ENCODE assay signal across 9 cellular contexts in genomic region chr11:64762916-64763803, GRCh38. TPM values are rescaled to one million over a fixed set of nuclear protein-coding genes. Genes with fewer than 3 reads are reported as not detected.
DNase-seq lines count a peak whose midpoint lies in the region; ATAC-seq and TF ChIP-seq lines count a peak whose summit lies in the region.
"Had no signal": no experiment of that assay in that cellular context is flagged by ENCODE, and none has a peak within 500 bp of the region (broad histone marks: within the 10 kb centered on the region; RNA-seq: fewer than 3 reads in every experiment).

No MANE protein-coding gene starts in this region.

- TF ChIP-seq CTCF in body of pancreas (IDR thresholded peaks at IDR 0.05) (no peak), left lung (IDR thresholded peaks at IDR 0.05) (no peak), tibial artery (IDR thresholded peaks at IDR 0.05) (no peak)

- H3K4me3 ChIP-seq in body of pancreas (no peak overlapping the region), left lung (no peak overlapping the region), tibial artery (no peak overlapping the region)

- H3K9me3 ChIP-seq in body of pancreas (no peaks in the 10 kb centered on the region), left lung (no peaks in the 10 kb centered on the region), tibial artery (no peaks in the 10 kb centered on the region)

- no peak for TF ChIP-seq POLR2A in body of pancreas (IDR thresholded peaks at IDR 0.05)

- DNase-seq in EH (ENCODE audit: low read depth) (peak; percentile 80), NCI-H146 (lab: John Stamatoyannopoulos, UW) (peak; percentile 67), body of pancreas (peak in 1 of 4 donors; percentile 8), left lung (peak; percentile 17 to 50), tibial artery (peak; percentile 19 to 63)
- DNase-seq in NK-92 treated with Interleukin-12 subunit alpha and Interleukin-12 subunit beta, amount 100 ng/mL, for 24 hours (lab: John Stamatoyannopoulos, UW) = no peak
- no peak for DNase-seq in activated CD4-positive, alpha-beta T cell treated with anti-CD3 and anti-CD28 coated beads, Interleukin-2, amount 50 U/mL, for 1 hour

- H3K4me1 ChIP-seq in body of pancreas (peaks cover 9% of the 10 kb centered on the region), left lung (peaks cover 0 to 65% of the 10 kb centered on the region in 2 donors), tibial artery (peaks cover 8 to 81% (median 63%) of the 10 kb centered on the region in 4 donors)

- H3K27me3 ChIP-seq in body of pancreas (no peaks in the 10 kb centered on the region), left lung (no peaks in the 10 kb centered on the region), tibial artery (no peaks in the 10 kb centered on the region)

- intact Hi-C loops in body of pancreas (cut with DNase I) (no loop called here), left lung (cut with DNase I) (no loop called here), tibial artery (cut with DNase I; ENCODE audit: low total_unique reads) (no loop called here)

- H3K36me3 ChIP-seq in body of pancreas (replicated peaks in 1 of 2; ENCODE audit: insufficient read depth in 1 of 2, low read depth in 2 of 2) = peaks cover 23 to 36% of the 10 kb centered on the region in 2 donors
- peaks cover 14 to 63% of the 10 kb centered on the region in 2 donors for H3K36me3 ChIP-seq in left lung
- H3K36me3 ChIP-seq in tibial artery = peaks cover 45 to 58% (median 50%) of the 10 kb centered on the region in 3 donors

- WGBS in body of pancreas, 2 donors = 43 to 63% methylated on average over 8 to 10 of the region's 10 CpGs

- ATAC-seq in body of pancreas (peak; percentile 8), left lung (no peak), GM19463 (IDR thresholded peaks at IDR 0.05; ENCODE audit: unreplicated experiment) (no peak)

- H3K27ac ChIP-seq in body of pancreas (peak overlapping the region in 3 of 4 donors; percentile 8 to 27 (median 23)), left lung (peak overlapping the region; percentile 26 to 48), tibial artery (peak overlapping the region; percentile 61 to 93)

RNA-seq across cellular contexts. Expression of gene PYGM, which starts 3.4 kb away (rescaled TPM):
- total RNA-seq in body of pancreas (1 to 10 TPM in 1 of 2 donors, under 1 TPM in 1; 0.78 to 4.3 TPM), left lung (1 to 10 TPM; 1.3 to 3.7 TPM)

RNA-seq across cellular contexts. Expression of gene SF1, which starts 15.2 kb away (rescaled TPM):
- 100 to 1,000 TPM; 150 to 470 TPM for total RNA-seq in body of pancreas
- total RNA-seq in left lung = 100 to 1,000 TPM; 169 to 228 TPM

RNA-seq across cellular contexts. Expression of gene RASGRP2, which starts 19.2 kb away (rescaled TPM):
- total RNA-seq in body of pancreas (10 to 100 TPM in 1 of 2 donors, 1 to 10 TPM in 1; 4.6 to 17.9 TPM), left lung (10 to 100 TPM; 10.8 to 35.3 TPM)
- total RNA-seq: NCI-H460 had no signal

RNA-seq across cellular contexts. Expression of gene MAP4K2, which starts 39.9 kb away (rescaled TPM):
- total RNA-seq in body of pancreas (10 to 100 TPM; 10.4 to 18.1 TPM), left lung (10 to 100 TPM; 19.3 to 23.2 TPM)

RNA-seq across cellular contexts. Expression of gene NRXN2, which starts 40.2 kb away (rescaled TPM):
- total RNA-seq in body of pancreas (1 to 10 TPM; 1.3 to 4.9 TPM), left lung (1 to 10 TPM; 3.5 to 7.9 TPM)

Comparison
In these comparisons a context has a peak if more than half of its experiments do, and no peak if none do; other contexts are left out.
1. DNase-seq: peak in EH (single experiment), NCI-H146 (single experiment), left lung (2 of 2) and tibial artery (2 of 2); none in NK-92 treated with Interleukin-12 subunit alpha and Interleukin-12 subunit beta, amount 100 ng/mL, for 24 hours (single experiment) and activated CD4-positive, alpha-beta T cell treated with anti-CD3 and anti-CD28 coated beads, Interleukin-2, amount 50 U/mL, for 1 hour (single experiment).
2. H3K27ac ChIP-seq: peak in every context shown above with its lines; median percentile 77 in tibial artery; 37 in left lung; 23 in body of pancreas.